Comparison of ENCODE assay signal across 8 cellular contexts in the genomic region with DNA sequence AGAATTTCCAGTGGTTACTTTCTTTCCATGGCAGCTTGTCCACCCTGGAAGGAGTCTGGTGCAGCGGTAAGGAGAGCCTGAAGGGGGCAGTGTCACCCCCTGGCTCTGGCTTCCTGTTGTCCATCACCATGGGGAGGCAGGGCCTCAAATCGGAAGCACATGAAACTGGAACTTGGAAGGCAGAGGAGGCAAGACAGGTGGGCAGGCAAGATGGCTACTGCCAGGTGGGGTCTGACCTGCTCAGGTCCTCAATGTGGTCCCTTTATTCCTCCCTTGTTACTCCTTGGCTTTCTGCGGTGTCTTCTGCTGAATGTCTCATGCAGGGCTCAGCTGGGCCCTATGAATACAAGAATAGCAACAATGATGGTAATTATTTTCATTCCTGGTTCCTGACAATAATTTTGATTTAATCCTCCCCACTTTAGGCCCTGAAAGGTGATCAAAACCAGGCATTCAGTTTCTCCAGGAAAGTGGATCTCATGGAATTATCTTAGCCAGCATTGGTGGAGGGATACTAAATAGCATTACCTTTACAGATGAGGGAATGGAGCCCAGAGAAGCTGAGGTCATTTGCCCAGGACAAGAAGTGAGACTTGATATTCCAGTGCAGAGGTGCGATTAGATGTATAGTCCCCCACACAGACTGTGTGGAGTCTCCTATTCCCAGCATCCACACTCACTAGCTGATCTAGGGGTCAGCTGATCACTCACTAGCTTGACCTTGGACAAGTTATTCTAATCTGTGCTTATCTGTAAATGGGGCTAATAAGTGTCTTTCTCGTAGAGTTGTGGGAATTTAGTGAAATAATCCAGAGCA. TPM values are rescaled to one million over a fixed set of nuclear protein-coding genes. Genes with fewer than 3 reads are reported as not detected.
DNase-seq lines count a peak whose midpoint lies in the region; ATAC-seq and TF ChIP-seq lines count a peak whose summit lies in the region.

No MANE protein-coding gene starts in this region.

- H3F3A ChIP-seq in MM.1S (ENCODE audit: insufficient read depth, low read length), result peaks cover 10% of the 10 kb centered on the region; the same call in 1 of the 2 replicates

- H3K4me3 Mint-ChIP-seq in activated naive CD8-positive, alpha-beta T cell treated with anti-CD3 and anti-CD28 coated beads for 36 hours, result no peak overlapping the region

- no peak overlapping the region for H3K9ac ChIP-seq in MM.1S (ENCODE audit: low read length)

- no peak for ATAC-seq in heart right ventricle
- peak; percentile 76 for ATAC-seq in mucosa of descending colon
- no peak for ATAC-seq in omental fat pad (ENCODE audit: low FRiP score)

- DNase-seq in heart right ventricle (no peak), right atrium auricular region (ENCODE audit: low spot score) (no peak), MM.1S (peak; percentile 32), mucosa of descending colon (peak in 2 of 3 donors; percentile 44 to 58), NCI-H128 (lab: John Stamatoyannopoulos, UW; ENCODE audit: unreplicated experiment) (no peak), omental fat pad (ENCODE audit: low spot score) (no peak), DMS153 (lab: John Stamatoyannopoulos, UW) (no peak)
- DNase-seq in activated naive CD8-positive, alpha-beta T cell treated with anti-CD3 and anti-CD28 coated beads for 36 hours, result peak; percentile 20

- no peaks in the 10 kb centered on the region for H3K9me3 ChIP-seq in heart right ventricle
- no peaks in the 10 kb centered on the region for H3K9me3 ChIP-seq in right atrium auricular region
- H3K9me3 ChIP-seq in MM.1S (replicated peaks; ENCODE audit: insufficient read depth, low read length), result no peaks in the 10 kb centered on the region
- H3K9me3 ChIP-seq in mucosa of descending colon, result no peaks in the 10 kb centered on the region

- H3K36me3 Mint-ChIP-seq in activated naive CD8-positive, alpha-beta T cell treated with anti-CD3 and anti-CD28 coated beads for 36 hours, result peaks cover under 1% of the 10 kb centered on the region

- H3K27me3 ChIP-seq in heart right ventricle (no peaks in the 10 kb centered on the region), right atrium auricular region (no peaks in the 10 kb centered on the region), MM.1S (replicated peaks; ENCODE audit: insufficient read depth, low read length) (no peaks in the 10 kb centered on the region)

- peaks cover 0 to 17% (median 10%) of the 10 kb centered on the region in 9 donors for H3K4me1 ChIP-seq in heart right ventricle
- no peaks in the 10 kb centered on the region for H3K4me1 ChIP-seq in right atrium auricular region
- peaks cover 10% of the 10 kb centered on the region; the same call in 1 of the 2 replicates for H3K4me1 ChIP-seq in MM.1S (ENCODE audit: low read length)
- peaks cover 15% of the 10 kb centered on the region for H3K4me1 ChIP-seq in mucosa of descending colon (ENCODE audit: low read depth)

- WGBS in heart right ventricle, 2 donors, result 72 to 76% methylated on average over 5 of the region's 5 CpGs

- no peaks in the 10 kb centered on the region for H3K27me3 Mint-ChIP-seq in activated naive CD8-positive, alpha-beta T cell treated with anti-CD3 and anti-CD28 coated beads for 36 hours

- intact Hi-C loops in heart right ventricle (cut with DNase I), result no loop called here
- intact Hi-C loops in mucosa of descending colon (cut with DNase I, micrococcal nuclease), result no loop called here

- H3K36me3 ChIP-seq in heart right ventricle, result peaks cover 0 to 34% (median 0%) of the 10 kb centered on the region in 9 donors
- no peaks in the 10 kb centered on the region for H3K36me3 ChIP-seq in right atrium auricular region
- no peaks in the 10 kb centered on the region for H3K36me3 ChIP-seq in MM.1S (replicated peaks; ENCODE audit: insufficient read depth, low read length)
- H3K36me3 ChIP-seq in mucosa of descending colon (ENCODE audit: low read depth), result no peaks in the 10 kb centered on the region

- no peaks in the 10 kb centered on the region for H3K9me3 Mint-ChIP-seq in activated naive CD8-positive, alpha-beta T cell treated with anti-CD3 and anti-CD28 coated beads for 36 hours

- no peak overlapping the region for H3K4me3 ChIP-seq in heart right ventricle
- no peak overlapping the region for H3K4me3 ChIP-seq in right atrium auricular region
- H3K4me3 ChIP-seq in MM.1S (ENCODE audit: low read length), result no peak overlapping the region
- no peak overlapping the region for H3K4me3 ChIP-seq in mucosa of descending colon

- no peaks in the 10 kb centered on the region for H3K79me2 ChIP-seq in MM.1S (ENCODE audit: low read length)

- peak in 8 of 9 donors; percentile 23 to 64 (median 46) for TF ChIP-seq CTCF in heart right ventricle (IDR thresholded peaks at IDR 0.05)
- peak in 1 of 2 donors; percentile 42 for TF ChIP-seq CTCF in right atrium auricular region (IDR thresholded peaks at IDR 0.05)
- peak; percentile 85 for TF ChIP-seq CTCF in MM.1S (IDR thresholded peaks at IDR 0.05; ENCODE audit: low read length)
- peak; percentile 41 for TF ChIP-seq CTCF in mucosa of descending colon (IDR thresholded peaks at IDR 0.05)
- TF ChIP-seq CTCF in omental fat pad (IDR thresholded peaks at IDR 0.05), result no peak

- H2AFZ ChIP-seq in MM.1S (ENCODE audit: low read length), result no peak overlapping the region

- H3K4me1 Mint-ChIP-seq in activated naive CD8-positive, alpha-beta T cell treated with anti-CD3 and anti-CD28 coated beads for 36 hours, result no peaks in the 10 kb centered on the region

- H4K20me1 ChIP-seq in MM.1S (ENCODE audit: insufficient read depth, low read length), result no peaks in the 10 kb centered on the region

- H3K9me2 ChIP-seq in MM.1S (replicated peaks; ENCODE audit: insufficient read depth, low read length), result no peaks in the 10 kb centered on the region

- no peak overlapping the region for H3K27ac ChIP-seq in heart right ventricle
- no peak overlapping the region for H3K27ac ChIP-seq in right atrium auricular region
- H3K27ac ChIP-seq in MM.1S (ENCODE audit: low read length), result no peak overlapping the region

- H3K27ac Mint-ChIP-seq in activated naive CD8-positive, alpha-beta T cell treated with anti-CD3 and anti-CD28 coated beads for 36 hours, result no peak overlapping the region

- no peak overlapping the region for H3K4me2 ChIP-seq in MM.1S (ENCODE audit: low read depth, low read length)

RNA-seq across cellular contexts. Expression of a gene that starts 17.6 kb away (rescaled TPM):
- total RNA-seq in heart right ventricle, result 1 to 10 TPM in 8 of 10 donors, under 1 TPM in 2; 0.59 to 7.6 (median 2.8) TPM
- polyA plus RNA-seq in heart right ventricle, result 1 to 10 TPM; 1.8 to 3.2 TPM
- total RNA-seq in right atrium auricular region, result 1 to 10 TPM; 4.3 to 4.4 TPM
- total RNA-seq in activated naive CD8-positive, alpha-beta T cell treated with anti-CD3 and anti-CD28 coated beads for 36 hours, result under 1 TPM; 0.82 to 0.93 TPM
- total RNA-seq in mucosa of descending colon, result 1 to 10 TPM in 1 of 3 donors, under 1 TPM in 2; 0.78 to 4.5 (median 0.96) TPM
- total RNA-seq in omental fat pad, result 10 to 100 TPM in 1 of 4 donors, 1 to 10 TPM in 3; 3.3 to 23.8 (median 8.7) TPM

RNA-seq across cellular contexts. Expression of a gene that starts 29.0 kb away (rescaled TPM):
- total RNA-seq in heart right ventricle (10 to 100 TPM; 41.5 to 60.3 (median 52.1) TPM), right atrium auricular region (100 to 1,000 TPM in 1 of 2 donors, 10 to 100 TPM in 1; 40.2 to 117 TPM), mucosa of descending colon (10 to 100 TPM; 81.3 to 89.0 (median 88.2) TPM), omental fat pad (100 to 1,000 TPM; 133 to 163 (median 146) TPM)
- 10 to 100 TPM; 45.0 to 49.5 TPM for polyA plus RNA-seq in heart right ventricle
- 10 to 100 TPM; 61.5 to 70.7 TPM for total RNA-seq in activated naive CD8-positive, alpha-beta T cell treated with anti-CD3 and anti-CD28 coated beads for 36 hours

RNA-seq across cellular contexts. Expression of a gene that starts 49.8 kb away (rescaled TPM):
- total RNA-seq in heart right ventricle (10 to 100 TPM in 1 of 10 donors, 1 to 10 TPM in 9; 5.2 to 11.8 (median 6.7) TPM), right atrium auricular region (1 to 10 TPM; 5.0 to 6.1 TPM), mucosa of descending colon (10 to 100 TPM; 16.2 to 24.1 (median 20.2) TPM), omental fat pad (1 to 10 TPM; 3.3 to 6.4 (median 3.6) TPM)
- 1 to 10 TPM; 4.8 to 5.0 TPM for polyA plus RNA-seq in heart right ventricle
- total RNA-seq in activated naive CD8-positive, alpha-beta T cell treated with anti-CD3 and anti-CD28 coated beads for 36 hours, result 10 to 100 TPM; 11.2 to 11.6 TPM

Comparison
In these comparisons a context has a peak if more than half of its experiments do, and no peak if none do; other contexts are left out.
1. DNase-seq: peak in MM.1S (single experiment), activated naive CD8-positive, alpha-beta T cell treated with anti-CD3 and anti-CD28 coated beads for 36 hours (single experiment) and mucosa of descending colon (2 of 3); none in heart right ventricle (0 of 2), right atrium auricular region (single experiment), NCI-H128 (single experiment), omental fat pad (single experiment) and DMS153 (single experiment).
2. CTCF ChIP-seq: peak in heart right ventricle (8 of 9), MM.1S (single experiment) and mucosa of descending colon (single experiment); none in omental fat pad (0 of 3).